ENCODE assay signal across 10 cellular contexts in the genomic region with DNA sequence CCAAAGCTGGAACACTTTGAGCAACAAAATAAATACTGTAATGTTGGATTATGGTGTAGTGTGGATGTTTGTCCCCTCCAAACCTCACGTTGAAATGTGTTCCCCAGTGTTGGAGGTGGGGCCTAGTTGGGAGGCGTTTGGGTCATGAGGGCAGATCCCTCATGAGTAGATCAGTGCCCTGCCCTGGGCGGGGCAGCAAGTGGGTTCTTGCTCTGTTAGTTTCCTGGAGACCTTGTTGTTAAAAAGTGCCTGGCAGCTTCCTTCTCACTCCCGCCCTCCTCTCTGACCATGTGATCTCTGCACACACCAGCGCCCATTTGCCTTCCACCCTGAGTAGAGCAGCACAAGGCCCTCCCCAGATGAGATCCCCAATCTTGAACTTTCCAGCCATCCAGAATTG.
DNase-seq lines count a peak whose midpoint lies in the region; ATAC-seq and TF ChIP-seq lines count a peak whose summit lies in the region.
"Had no signal": no experiment of that assay in that cellular context is flagged by ENCODE, and none has a peak within 500 bp of the region (broad histone marks: within the 10 kb centered on the region; RNA-seq: fewer than 3 reads in every experiment).

No MANE protein-coding gene starts in this region.

- POLR2A ChIA-PET in PC-9 (lab: Charles Lee; ENCODE audit: unreplicated experiment): interaction anchor here (0.6 to 0.9 kb wide), 4 partner anchors 9 to 123 kb away, joined by 3 to 7 read pairs (median 4); no protein-coding TSS in a partner anchor

- no peaks in the 10 kb centered on the region for H3K9me3 Mint-ChIP-seq in CD14-positive monocyte

- H3K9me2 ChIP-seq in PC-9 (ENCODE audit: insufficient read depth): no peaks in the 10 kb centered on the region

- no peaks in the 10 kb centered on the region for H3K27me3 ChIP-seq in PC-9 (ENCODE audit: insufficient read depth, low read depth)

- intact Hi-C loops in CD14-positive monocyte (cut with micrococcal nuclease) (no loop called here), PC-9 (cut with micrococcal nuclease; ENCODE audit: unreplicated experiment) (no loop called here), mucosa of descending colon (cut with DNase I, micrococcal nuclease) (no loop called here)

- H3K9me3 ChIP-seq in PC-9 (ENCODE audit: insufficient read depth, low read depth) (no peaks in the 10 kb centered on the region), mucosa of descending colon (no peaks in the 10 kb centered on the region)

- peaks cover 78% of the 10 kb centered on the region for H3F3A ChIP-seq in PC-9 (ENCODE audit: insufficient read depth, low read depth)

- H4K20me1 ChIP-seq in PC-9 (ENCODE audit: insufficient read depth): peaks cover 99% of the 10 kb centered on the region

- no peak overlapping the region for H2AFZ ChIP-seq in PC-9

- peak overlapping the region; percentile 60 for H3K27ac ChIP-seq in PC-9

- peaks cover 7 to 13% of the 10 kb centered on the region in 2 donors for H3K36me3 Mint-ChIP-seq in CD14-positive monocyte

- peaks cover 0 to 8% (median 0%) of the 10 kb centered on the region in 3 donors for H3K27me3 Mint-ChIP-seq in CD14-positive monocyte (ENCODE audit: low read depth in 3 of 3)

- no peak overlapping the region for H3K4me3 ChIP-seq in PC-9
- no peak overlapping the region for H3K4me3 ChIP-seq in mucosa of descending colon

- TF ChIP-seq CTCF in CD14-positive monocyte (IDR thresholded peaks at IDR 0.05) (no peak), PC-9 (conservative IDR thresholded peaks at IDR 0.05) (no peak), mucosa of descending colon (IDR thresholded peaks at IDR 0.05) (no peak)

- H3K4me2 ChIP-seq in PC-9: peak overlapping the region; percentile 44

- peaks cover 52% of the 10 kb centered on the region for H3K4me1 ChIP-seq in PC-9 (replicated peaks; ENCODE audit: insufficient read depth)
- peaks cover 42% of the 10 kb centered on the region for H3K4me1 ChIP-seq in mucosa of descending colon (ENCODE audit: low read depth)

- peak; percentile 86 for ATAC-seq in mucosa of descending colon
- no peak for ATAC-seq in HG02759 (IDR thresholded peaks at IDR 0.05; ENCODE audit: unreplicated experiment)
- no peak for ATAC-seq in GM19023 (IDR thresholded peaks at IDR 0.05; ENCODE audit: unreplicated experiment)

- H3K4me1 Mint-ChIP-seq in CD14-positive monocyte: peaks cover 24% of the 10 kb centered on the region

- CTCF ChIA-PET in PC-9 (lab: Charles Lee): interaction anchor here (0.6 kb wide), 1 partner anchor 40 kb away, joined by 3 read pairs; no protein-coding TSS in a partner anchor

- H3K36me3 ChIP-seq in PC-9 (ENCODE audit: low read depth) (peaks cover 25% of the 10 kb centered on the region), mucosa of descending colon (ENCODE audit: low read depth) (no peaks in the 10 kb centered on the region)

- BruUV-seq in PC-9 (replicated peaks; lab: Mats Ljungman, UMichigan): no TSS peak

- DNase-seq in CD14-positive monocyte (ENCODE audit: low spot score) (no peak), PC-9 (peak; percentile 50 to 69), mucosa of descending colon (peak; percentile 88 to 93 (median 90)), midbrain (lab: John Stamatoyannopoulos, UW) (no peak)
- peak; percentile 56 for DNase-seq in central memory CD4-positive, alpha-beta T cell
- no peak for DNase-seq in stimulated activated CD4-positive, alpha-beta T cell treated with anti-CD3 and anti-CD28 coated beads, Interleukin-4, amount 100 ng/mL, for 1 hour
- DNase-seq: DND-41, Karpas-422 had no signal

- peaks cover 100% of the 10 kb centered on the region for H3K79me2 ChIP-seq in PC-9 (ENCODE audit: low read depth)

- peak overlapping the region in 6 of 7 donors; percentile 1 to 81 (median 50) for H3K27ac Mint-ChIP-seq in CD14-positive monocyte

- no peak overlapping the region for H3K4me3 Mint-ChIP-seq in CD14-positive monocyte

Comparison
In these comparisons a context has a peak if more than half of its experiments do, and no peak if none do; other contexts are left out.
1. DNase-seq: peak in PC-9 (2 of 2), central memory CD4-positive, alpha-beta T cell (single experiment) and mucosa of descending colon (3 of 3); none in CD14-positive monocyte (single experiment), midbrain (single experiment) and stimulated activated CD4-positive, alpha-beta T cell treated with anti-CD3 and anti-CD28 coated beads, Interleukin-4, amount 100 ng/mL, for 1 hour (single experiment).